Comparison of ENCODE assay signal across 3 cellular contexts in the genomic region with DNA sequence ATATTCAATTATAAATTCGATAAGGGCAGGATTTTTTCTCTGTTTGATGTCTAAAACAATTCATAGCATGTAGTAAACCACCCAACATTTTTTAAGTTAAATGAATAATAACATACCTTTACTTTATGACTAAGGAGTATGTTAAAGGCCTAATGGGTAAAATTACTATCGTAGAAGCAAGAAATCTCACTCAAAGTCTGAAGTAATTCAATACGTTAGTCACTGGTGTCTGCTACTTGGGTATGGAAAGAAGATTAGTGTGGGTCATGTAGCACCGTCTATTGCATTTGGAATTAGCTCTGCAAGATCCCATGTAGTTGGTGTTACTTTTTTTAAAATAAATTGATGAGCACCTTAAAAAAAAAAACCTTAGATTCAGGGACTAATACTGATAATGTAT.
"Had no signal": no experiment of that assay in that cellular context is flagged by ENCODE, and none has a peak within 500 bp of the region (broad histone marks: within the 10 kb centered on the region; RNA-seq: fewer than 3 reads in every experiment).

No MANE protein-coding gene starts in this region.

- DNase-seq: GDM1, GF-D8 had no signal

- ATAC-seq: GM12878 had no signal

- H3K4me3 ChIP-seq: GM12878 had no signal
